1 cellular context compared by ENCODE assay signal in the genomic region with DNA sequence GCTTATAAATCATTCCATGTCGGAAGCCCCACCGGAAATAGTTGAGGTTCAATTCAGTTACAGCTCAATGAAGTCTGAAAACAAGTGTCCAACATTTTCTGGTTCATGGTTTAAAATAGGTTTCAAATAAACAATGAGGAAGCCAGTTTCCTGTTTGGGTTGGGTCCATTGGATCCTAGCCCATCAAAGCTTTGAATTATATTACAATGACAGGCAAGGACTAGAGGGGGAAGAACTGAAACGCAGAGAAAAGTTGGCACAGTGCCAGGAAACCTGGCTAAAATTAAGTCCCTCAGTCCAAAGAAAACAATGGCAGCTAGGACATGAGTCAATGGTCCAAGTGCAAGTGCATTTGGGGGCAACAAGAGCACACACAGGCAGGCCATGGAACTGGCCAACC.
TF ChIP-seq lines count a peak whose summit lies in the region.

No MANE protein-coding gene starts in this region.

TF ChIP-seq in endothelial cell of umbilical vein, 7 proteins besides CTCF, POLR2A, EP300 and RAD21 (continued from another document):
- peak; percentile 58 for TF ChIP-seq JUN (IDR thresholded peaks at IDR 0.05; ENCODE audit: borderline replicate concordance, insufficient read depth, insufficient read length, low read depth)
- TF ChIP-seq, protein P1, sequence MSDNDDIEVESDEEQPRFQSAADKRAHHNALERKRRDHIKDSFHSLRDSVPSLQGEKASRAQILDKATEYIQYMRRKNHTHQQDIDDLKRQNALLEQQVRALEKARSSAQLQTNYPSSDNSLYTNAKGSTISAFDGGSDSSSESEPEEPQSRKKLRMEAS (IDR thresholded peaks at IDR 0.05; ENCODE audit: insufficient read depth, insufficient read length): no peak
TF ChIP-seq in endothelial cell of umbilical vein: peak in this region for 5.
